Comparison of ENCODE assay signal across 9 cellular contexts in the genomic region with DNA sequence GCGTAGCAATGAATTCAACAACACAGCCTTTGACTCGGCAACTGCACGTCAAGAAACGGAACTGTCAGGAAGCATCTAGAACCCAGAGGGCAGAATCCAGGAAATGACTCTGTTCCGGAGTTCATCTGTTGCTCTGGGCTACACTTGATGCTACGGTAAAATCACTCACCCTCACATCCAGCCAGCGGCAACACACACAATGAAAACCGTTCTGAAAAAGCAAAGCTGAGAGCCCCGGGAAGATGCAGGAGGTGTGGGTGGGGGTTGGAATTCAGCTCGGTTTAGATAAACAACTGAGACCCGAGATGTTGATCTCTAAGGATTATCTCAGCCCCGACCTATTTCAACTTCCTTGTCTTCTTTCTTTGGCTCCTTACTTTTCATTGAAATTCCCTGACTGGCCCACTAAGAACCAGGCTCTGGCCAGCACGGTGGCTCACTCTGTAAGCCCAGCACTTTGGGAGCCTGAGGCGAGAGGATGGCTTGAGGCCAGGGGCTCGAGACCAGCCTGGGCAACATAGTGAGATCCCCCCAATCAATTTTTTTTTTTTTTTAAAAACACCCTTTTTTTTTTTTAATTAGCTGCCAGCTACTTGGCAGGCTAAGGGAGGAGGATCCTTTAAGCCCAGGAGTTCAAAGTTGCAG. TPM values are rescaled to one million over a fixed set of nuclear protein-coding genes. Genes with fewer than 3 reads are reported as not detected.
A peak's percentile ranks its signal among the peaks of the same experiment; 100 is the strongest.
DNase-seq lines count a peak whose midpoint lies in the region; ATAC-seq and TF ChIP-seq lines count a peak whose summit lies in the region.
"Had no signal": no experiment of that assay in that cellular context is flagged by ENCODE, and none has a peak within 500 bp of the region (broad histone marks: within the 10 kb centered on the region; RNA-seq: fewer than 3 reads in every experiment).

No MANE protein-coding gene starts in this region.

- H3K9me3 Mint-ChIP-seq in T-helper 1 cell treated with Interleukin-12 subunit alpha and Interleukin-12 subunit beta and Interleukin-4 antibody, amounts not matched to agents 30 μg/mL and 1 μg/mL, for 36 hours = no peaks in the 10 kb centered on the region

- H3K4me3 Mint-ChIP-seq in T-helper 1 cell treated with Interleukin-12 subunit alpha and Interleukin-12 subunit beta and Interleukin-4 antibody, amounts not matched to agents 30 μg/mL and 1 μg/mL, for 36 hours = peak overlapping the region; percentile 71

- dilution Hi-C loops in mammary epithelial cell (cut with HindIII; ENCODE audit: low sequenced_read_pairs) = no loop called here

- CTCF ChIA-PET in mammary epithelial cell (lab: Charles Lee; ENCODE audit: low non-redundant PET) = interaction anchor here (0.6 kb wide), 2 partner anchors 268 to 471 kb away, joined by 4 read pairs; no protein-coding TSS in a partner anchor

- 14% methylated on average over 10 of the region's 15 CpGs for WGBS in mammary epithelial cell (ENCODE audit: low coverage, missing lambda C conversion rate)
- WGBS in lung, 2 donors = 15 to 28% methylated on average over 15 of the region's 15 CpGs

- H3K36me3 Mint-ChIP-seq in T-helper 1 cell treated with Interleukin-12 subunit alpha and Interleukin-12 subunit beta and Interleukin-4 antibody, amounts not matched to agents 30 μg/mL and 1 μg/mL, for 36 hours (ENCODE audit: low read depth) = no peaks in the 10 kb centered on the region

- H2AFZ ChIP-seq in mammary epithelial cell (ENCODE audit: low read depth, low read length) = peak overlapping the region; percentile 74

- H3K9ac ChIP-seq in mammary epithelial cell (ENCODE audit: insufficient read depth, low read length) = no peak overlapping the region

- H3K4me1 ChIP-seq in mammary epithelial cell (ENCODE audit: insufficient read depth, low read length) (peaks cover 7% of the 10 kb centered on the region), lung (ENCODE audit: control insufficient read depth in 2 of 2, insufficient read depth in 2 of 2, low read length in 2 of 2) (peaks cover 3 to 11% of the 10 kb centered on the region in 2 donors)

- H4K20me1 ChIP-seq in mammary epithelial cell (ENCODE audit: insufficient read depth, low read length) = no peaks in the 10 kb centered on the region

- H3K9me3 ChIP-seq in mammary epithelial cell (replicated peaks; ENCODE audit: insufficient read depth, low read length) = no peaks in the 10 kb centered on the region
- H3K9me3 ChIP-seq in lung (ENCODE audit: control insufficient read depth in 2 of 2, insufficient read depth in 1 of 2, low read length in 1 of 2) = peaks cover 0 to 2% of the 10 kb centered on the region in 2 donors

- peaks cover 14% of the 10 kb centered on the region for H3K4me1 Mint-ChIP-seq in T-helper 1 cell treated with Interleukin-12 subunit alpha and Interleukin-12 subunit beta and Interleukin-4 antibody, amounts not matched to agents 30 μg/mL and 1 μg/mL, for 36 hours (ENCODE audit: low read depth)

- peak overlapping the region; percentile 93 for H3K27ac Mint-ChIP-seq in T-helper 1 cell treated with Interleukin-12 subunit alpha and Interleukin-12 subunit beta and Interleukin-4 antibody, amounts not matched to agents 30 μg/mL and 1 μg/mL, for 36 hours

- BruUV-seq in mammary epithelial cell (replicated peaks; lab: Mats Ljungman, UMichigan) = no TSS peak

- H3K4me2 ChIP-seq in mammary epithelial cell (ENCODE audit: insufficient read depth, low read depth, low read length) = peak overlapping the region; percentile 48

- peak; percentile 40 for DNase-seq in SKM-1 (lab: John Stamatoyannopoulos, UW; ENCODE audit: unreplicated experiment)
- no peak for DNase-seq in SKM-1 treated with dmso at 0.1 percent for 144 hours (lab: John Stamatoyannopoulos, UW; ENCODE audit: unreplicated experiment)
- DNase-seq in mammary epithelial cell = no peak
- no peak for DNase-seq in lung (ENCODE audit: low spot score)
- peak; percentile 42 for DNase-seq in stimulated activated naive CD8-positive, alpha-beta T cell treated with anti-CD3 and anti-CD28 coated beads, Interleukin-15, Interleukin-2, amounts not matched to agents 100 U/mL and 50 U/mL, for 24 hours
- DNase-seq in NCI-H510A treated with DMSO at 0.1 percent for 48 hours (lab: John Stamatoyannopoulos, UW) = no peak
- DNase-seq in HuH-7 (ENCODE audit: low spot score) = no peak

- in situ Hi-C loops in mammary epithelial cell (cut with MboI; ENCODE audit: low sequenced_read_pairs in 2 of 2) = no loop called here

- peak; percentile 72 for ATAC-seq in lung (ENCODE audit: insufficient read depth, low FRiP score)
- peak; percentile 65 for ATAC-seq in stimulated activated naive CD8-positive, alpha-beta T cell treated with anti-CD3 and anti-CD28 coated beads, Interleukin-15, Interleukin-2, amounts not matched to agents 100 U/mL and 50 U/mL, for 24 hours

- intact Hi-C loops in mammary epithelial cell (cut with micrococcal nuclease) = no loop called here

- TF ChIP-seq CTCF in mammary epithelial cell (conservative IDR thresholded peaks at IDR 0.05 in 1 of 2, IDR thresholded peaks at IDR 0.05 in 1 of 2; ENCODE audit: extremely low read depth in 1 of 2, insufficient read depth in 1 of 2, low read depth in 1 of 2, low read length in 2 of 2) (no peak), lung (IDR thresholded peaks at IDR 0.05; ENCODE audit: control extremely low read depth, extremely low read depth) (no peak)

- H3K27me3 ChIP-seq in mammary epithelial cell (ENCODE audit: insufficient read depth, low read length) (no peaks in the 10 kb centered on the region), lung (ENCODE audit: control insufficient read depth, insufficient read depth) (no peaks in the 10 kb centered on the region)

- no peaks in the 10 kb centered on the region for H3K79me2 ChIP-seq in mammary epithelial cell (ENCODE audit: insufficient read depth, low read length)

- peaks cover 12% of the 10 kb centered on the region for H3K27me3 Mint-ChIP-seq in T-helper 1 cell treated with Interleukin-12 subunit alpha and Interleukin-12 subunit beta and Interleukin-4 antibody, amounts not matched to agents 30 μg/mL and 1 μg/mL, for 36 hours (ENCODE audit: low read depth)

- no peak overlapping the region for H3K27ac ChIP-seq in mammary epithelial cell (ENCODE audit: insufficient read depth, low read depth, low read length)
- H3K27ac ChIP-seq in lung (ENCODE audit: low read depth in 1 of 2, low read length in 1 of 2) = peak overlapping the region in 1 of 2 donors; percentile 67

- H3K36me3 ChIP-seq in mammary epithelial cell (ENCODE audit: insufficient read depth, low read length) = no peaks in the 10 kb centered on the region
- H3K36me3 ChIP-seq in lung (ENCODE audit: control insufficient read depth in 2 of 2, insufficient read depth in 2 of 2, low read length in 2 of 2) = no peaks in the 10 kb centered on the region

- H3K4me3 ChIP-seq in mammary epithelial cell (replicated peaks in 1 of 3; ENCODE audit: insufficient read depth in 1 of 3, low read depth in 2 of 3, low read length in 3 of 3) = no peak overlapping the region
- no peak overlapping the region for H3K4me3 ChIP-seq in lung

RNA-seq across cellular contexts. Expression of a gene that starts 13.3 kb away (rescaled TPM):
- 1 to 10 TPM; 7.2 to 8.9 TPM for total RNA-seq in mammary epithelial cell
- polyA plus RNA-seq in mammary epithelial cell = 12.8 TPM
- polyA minus RNA-seq in mammary epithelial cell = 20.4 TPM
- 10 to 100 TPM; 44.9 to 48.0 TPM for total RNA-seq in lung
- 10 to 100 TPM; 19.3 to 73.3 TPM for polyA plus RNA-seq in lung
- total RNA-seq: activated CD8-positive, alpha-beta memory T cell treated with anti-CD3 and anti-CD28 coated beads for 36 hours had no signal

RNA-seq across cellular contexts. Expression of a gene that starts 23.5 kb away (rescaled TPM):
- total RNA-seq in mammary epithelial cell (100 to 1,000 TPM in 1 of 2 donors, 10 to 100 TPM in 1; 69.8 to 188 TPM), lung (100 to 1,000 TPM; 107 to 194 TPM)
- polyA plus RNA-seq in mammary epithelial cell (71.9 TPM), lung (10 to 100 TPM; 79.7 to 81.1 TPM)
- polyA minus RNA-seq in mammary epithelial cell = 58.4 TPM

RNA-seq across cellular contexts. Expression of a gene that starts 37.5 kb away (rescaled TPM):
- total RNA-seq in mammary epithelial cell (not detected), lung (not detected)
- polyA plus RNA-seq in mammary epithelial cell (not detected), lung (not detected)
- not detected for polyA minus RNA-seq in mammary epithelial cell
- total RNA-seq: activated CD8-positive, alpha-beta memory T cell treated with anti-CD3 and anti-CD28 coated beads for 36 hours had no signal

Comparison
In these comparisons a context has a peak if more than half of its experiments do, and no peak if none do; other contexts are left out.
1. DNase-seq: peak in SKM-1 (single experiment) and stimulated activated naive CD8-positive, alpha-beta T cell treated with anti-CD3 and anti-CD28 coated beads, Interleukin-15, Interleukin-2, amounts not matched to agents 100 U/mL and 50 U/mL, for 24 hours (single experiment); none in SKM-1 treated with dmso at 0.1 percent for 144 hours (single experiment), mammary epithelial cell (single experiment), lung (single experiment), NCI-H510A treated with DMSO at 0.1 percent for 48 hours (single experiment) and HuH-7 (single experiment).
2. RNA of a gene that starts 13.3 kb away (total RNA-seq): 44.9 to 48.0 TPM in lung; 7.2 to 8.9 TPM in mammary epithelial cell; every median in the first group is over 4 times any median in the second.